In the genomic region with DNA sequence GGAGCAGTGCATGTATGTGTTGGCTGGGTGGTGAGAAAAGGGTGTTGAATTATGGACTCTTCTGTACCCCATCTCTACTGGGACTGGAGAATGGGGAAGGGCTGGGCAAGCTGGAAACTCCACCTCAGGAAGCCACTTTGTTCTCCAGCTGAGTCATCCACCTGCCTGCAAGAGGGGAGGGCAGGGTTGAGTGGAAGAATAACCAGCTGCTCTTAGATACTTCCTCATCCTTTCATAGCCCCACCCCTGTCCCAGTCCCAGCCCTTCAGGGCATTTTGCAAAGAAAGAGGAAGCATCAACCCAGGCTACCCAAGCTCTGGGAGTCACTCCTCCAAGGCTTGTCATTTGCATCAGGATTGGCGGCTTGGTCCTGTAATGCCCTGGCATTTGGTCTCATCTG, we compare ENCODE assay signal across 8 cellular contexts. TPM values are rescaled to one million over a fixed set of nuclear protein-coding genes. Genes with fewer than 3 reads are reported as not detected.
A peak's percentile ranks its signal among the peaks of the same experiment; 100 is the strongest.
DNase-seq lines count a peak whose midpoint lies in the region; ATAC-seq, FAIRE-seq and TF ChIP-seq lines count a peak whose summit lies in the region.

No MANE protein-coding gene starts in this region.

- no peak overlapping the region for H3K4me2 ChIP-seq in HepG2 (ENCODE audit: low read depth, low read length)

- FAIRE-seq in HepG2 (lab: Jason Lieb, UNC) = no peak

- no TSS peak for BruUV-seq in HepG2 (replicated peaks; lab: Mats Ljungman, UMichigan)

- no peak for TF ChIP-seq POLR2A in HepG2 (IDR thresholded peaks at IDR 0.05; ENCODE audit: insufficient read depth in 1 of 2, low read depth in 2 of 2, low read length in 2 of 2)

- peak overlapping the region; percentile 17 for H3K4me3 Mint-ChIP-seq in activated B cell treated with CpG ODN at 0.5 μM for 24 hours
- no peak overlapping the region for H3K4me3 Mint-ChIP-seq in immature natural killer cell

- no peak overlapping the region for H2AFZ ChIP-seq in HepG2 (ENCODE audit: low read length)

- H3K4me1 ChIP-seq in HepG2 (ENCODE audit: insufficient read depth, low read length) = peaks cover 27% of the 10 kb centered on the region

- no peak overlapping the region for H3K27ac ChIP-seq in HepG2 (ENCODE audit: extremely low read length, insufficient read depth, low read length)

- no peak overlapping the region for H3K4me3 ChIP-seq in GM12864 (ENCODE audit: low read depth, low read length)
- no peak overlapping the region for H3K4me3 ChIP-seq in HepG2 (replicated peaks in 1 of 3; ENCODE audit: insufficient read depth in 1 of 3, low read depth in 2 of 3, low read length in 3 of 3)

- no peaks in the 10 kb centered on the region for H3K27me3 ChIP-seq in HepG2 (ENCODE audit: control insufficient read depth in 1 of 2, insufficient read depth in 2 of 2, low read length in 2 of 2)

- H3K36me3 Mint-ChIP-seq in activated B cell treated with CpG ODN at 0.5 μM for 24 hours (ENCODE audit: low read depth) = peaks cover 55% of the 10 kb centered on the region
- H3K36me3 Mint-ChIP-seq in immature natural killer cell = peaks cover 11 to 24% (median 21%) of the 10 kb centered on the region in 3 donors

- peak; percentile 65 for ATAC-seq in GM21576 (IDR thresholded peaks at IDR 0.05; ENCODE audit: unreplicated experiment)
- ATAC-seq in activated B cell treated with CpG ODN at 0.5 μM for 24 hours (ENCODE audit: low read depth) = peak; percentile 99
- ATAC-seq in HepG2 = peak; percentile 36; the same call in 2 of the 3 replicates

- H3K9ac ChIP-seq in HepG2 (ENCODE audit: insufficient read depth, low read depth, low read length) = no peak overlapping the region

- H3K9me3 Mint-ChIP-seq in activated B cell treated with CpG ODN at 0.5 μM for 24 hours (no peaks in the 10 kb centered on the region), immature natural killer cell (no peaks in the 10 kb centered on the region)

- H3K27ac Mint-ChIP-seq in activated B cell treated with CpG ODN at 0.5 μM for 24 hours (peak overlapping the region; percentile 61), immature natural killer cell (no peak overlapping the region)

- intact Hi-C loops in activated B cell treated with CpG ODN at 0.5 μM for 24 hours (cut with micrococcal nuclease) (loop anchor here (1.0 to 5.0 kb wide), 4 partner anchors 15 to 80 kb away; a partner anchor contains a TSS), HepG2 (cut with micrococcal nuclease; ENCODE audit: unreplicated experiment) (no loop called here)

- no peak for TF ChIP-seq CTCF in GM12864 (IDR thresholded peaks at IDR 0.05; ENCODE audit: low read depth, low read length, missing control alignments)
- TF ChIP-seq CTCF in activated B cell treated with CpG ODN at 0.5 μM for 24 hours (IDR thresholded peaks at IDR 0.05) = no peak
- no peak for TF ChIP-seq CTCF in HepG2 (CRISPR knock-in tag; IDR thresholded peaks at IDR 0.05)

- H3K4me1 Mint-ChIP-seq in activated B cell treated with CpG ODN at 0.5 μM for 24 hours (peaks cover 43% of the 10 kb centered on the region), immature natural killer cell (no peaks in the 10 kb centered on the region)

- no peaks in the 10 kb centered on the region for H3K9me3 ChIP-seq in HepG2 (ENCODE audit: low read length)

- peaks cover 1 to 27% of the 10 kb centered on the region in 2 experiments; a peak in 4 of 5 replicates for H3K36me3 ChIP-seq in HepG2 (replicated peaks in 1 of 2; ENCODE audit: control insufficient read depth in 1 of 2, insufficient read depth in 2 of 2, low read length in 2 of 2)

- no peaks in the 10 kb centered on the region for H4K20me1 ChIP-seq in HepG2 (ENCODE audit: insufficient read depth, low read length)

- CTCF ChIA-PET in activated B cell treated with CpG ODN at 0.5 μM for 24 hours (lab: Charles Lee) (interaction anchor here (1.3 to 1.8 kb wide), 3 partner anchors 15 to 80 kb away, joined by 3 to 6 read pairs (median 3); a partner anchor contains a TSS), HepG2 (lab: Yijun Ruan, JAX; ENCODE audit: low intra/inter-chr PET ratio, low total read pairs) (no interaction called here)

- POLR2A ChIA-PET in activated B cell treated with CpG ODN at 0.5 μM for 24 hours (lab: Charles Lee) = interaction anchor here (0.6 to 2.7 kb wide), 5 partner anchors 15 to 484 kb away, joined by 4 to 15 read pairs (median 6); a partner anchor contains a TSS
- POLR2A ChIA-PET in HepG2 (lab: Yijun Ruan, JAX) = interaction anchor here (1.0 kb wide), 1 partner anchor 32 kb away, joined by 3 read pairs; no protein-coding TSS in a partner anchor

- TF ChIP-seq EP300 in HepG2 (IDR thresholded peaks at IDR 0.05; ENCODE audit: low read depth in 2 of 2, low read length in 2 of 2) (no peak), HepG2 (CRISPR knock-in tag; IDR thresholded peaks at IDR 0.05; ENCODE audit: borderline replicate concordance) (no peak)

- no peaks in the 10 kb centered on the region for H3K79me2 ChIP-seq in HepG2 (ENCODE audit: insufficient read depth, low read length)

- in situ Hi-C loops in HepG2 (cut with HindIII; ENCODE audit: extremely low pct_ligation_motif_present, low pct_unique_long_range_greater_than_20kb) = no loop called here

- DNase-seq in GM12864 (ENCODE audit: low read depth) (peak; percentile 47), KG1 (lab: John Stamatoyannopoulos, UW) (peak; percentile 32), activated B cell treated with CpG ODN at 0.5 μM for 24 hours (peak; percentile 46), HepG2 (ENCODE audit: low spot score) (peak; percentile 23), NCI-H1105 treated with DMSO at 0.1 percent for 48 hours (lab: John Stamatoyannopoulos, UW) (no peak), immature natural killer cell (no peak)
- DNase-seq in stimulated activated naive CD4-positive, alpha-beta T cell (lab: John Stamatoyannopoulos, UW) = no peak

- WGBS in HepG2 (ENCODE audit: low lambda C conversion rate) = 100% methylated on average over 1 of the region's 1 CpG

- no peak for TF ChIP-seq RAD21 in HepG2 (CRISPR knock-in tag; IDR thresholded peaks at IDR 0.05)

- H3K27me3 Mint-ChIP-seq in activated B cell treated with CpG ODN at 0.5 μM for 24 hours (no peaks in the 10 kb centered on the region), immature natural killer cell (ENCODE audit: low read depth in 3 of 3) (no peaks in the 10 kb centered on the region)

TF ChIP-seq in HepG2, 621 proteins besides CTCF, POLR2A, EP300 and RAD21:
- TF ChIP-seq, protein P1, sequence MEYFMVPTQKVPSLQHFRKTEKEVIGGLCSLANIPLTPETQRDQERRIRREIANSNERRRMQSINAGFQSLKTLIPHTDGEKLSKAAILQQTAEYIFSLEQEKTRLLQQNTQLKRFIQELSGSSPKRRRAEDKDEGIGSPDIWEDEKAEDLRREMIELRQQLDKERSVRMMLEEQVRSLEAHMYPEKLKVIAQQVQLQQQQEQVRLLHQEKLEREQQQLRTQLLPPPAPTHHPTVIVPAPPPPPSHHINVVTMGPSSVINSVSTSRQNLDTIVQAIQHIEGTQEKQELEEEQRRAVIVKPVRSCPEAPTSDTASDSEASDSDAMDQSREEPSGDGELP (IDR thresholded peaks at IDR 0.05; ENCODE audit: borderline replicate concordance, low read depth) = peak; percentile 35; the same call in 1 of the 2 replicates
- TF ChIP-seq FOSL2 (CRISPR knock-in tag; IDR thresholded peaks at IDR 0.05) (peak; percentile 65), MEIS2 (CRISPR knock-in tag; IDR thresholded peaks at IDR 0.05) (no peak), DPF2 (CRISPR knock-in tag; IDR thresholded peaks at IDR 0.05; ENCODE audit: borderline replicate concordance, low read depth) (no peak)
- TF ChIP-seq, protein P2, sequence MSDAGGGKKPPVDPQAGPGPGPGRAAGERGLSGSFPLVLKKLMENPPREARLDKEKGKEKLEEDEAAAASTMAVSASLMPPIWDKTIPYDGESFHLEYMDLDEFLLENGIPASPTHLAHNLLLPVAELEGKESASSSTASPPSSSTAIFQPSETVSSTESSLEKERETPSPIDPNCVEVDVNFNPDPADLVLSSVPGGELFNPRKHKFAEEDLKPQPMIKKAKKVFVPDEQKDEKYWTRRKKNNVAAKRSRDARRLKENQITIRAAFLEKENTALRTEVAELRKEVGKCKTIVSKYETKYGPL (CRISPR knock-in tag; IDR thresholded peaks at IDR 0.05) = no peak
TF ChIP-seq in HepG2: peak in this region for 2.

RNA-seq across cellular contexts. Expression of a gene that starts 33.1 kb away (rescaled TPM):
- 98.2 and 104 TPM in 2 replicates for total RNA-seq in activated B cell treated with CpG ODN at 0.5 μM for 24 hours
- total RNA-seq in HepG2 (2016; rRNA removed; fragmentation: Illumina TruSeq; extraction: Trizol) = 161 and 241 TPM in 2 replicates
- total RNA-seq in HepG2 (2016; cell fraction: cytosol; rRNA removed; fragmentation: Illumina TruSeq; extraction: Trizol; ENCODE audit: low read depth) = 38.6 and 40.4 TPM in 2 replicates
- 161 and 257 TPM in 2 replicates for total RNA-seq in HepG2 (2016; cell fraction: insoluble cytoplasmic fraction; rRNA removed; fragmentation: Illumina TruSeq; extraction: Trizol)
- total RNA-seq in HepG2 (2016; cell fraction: membrane; rRNA removed; fragmentation: Illumina TruSeq; extraction: Trizol) = 56.4 and 65.8 TPM in 2 replicates
- total RNA-seq in HepG2 (2016; cell fraction: nucleus; rRNA removed; fragmentation: Illumina TruSeq; extraction: Trizol) = 55.2 and 56.4 TPM in 2 replicates
- polyA plus RNA-seq in HepG2 (2011; rRNA removed) = 129 and 162 TPM in 2 replicates
- 136 and 191 TPM in 2 replicates for polyA plus RNA-seq in HepG2 (2011; cell fraction: cytosol; rRNA removed)
- 38.0 and 51.7 TPM in 2 replicates for polyA plus RNA-seq in HepG2 (2011; cell fraction: nucleus; rRNA removed)
- polyA plus RNA-seq in HepG2 (2012) = 191 and 216 TPM in 2 replicates
- polyA plus RNA-seq in HepG2 (2016; cell fraction: cytosol; fragmentation: Illumina TruSeq; extraction: Trizol; ENCODE audit: low read depth) = 53.8 and 54.2 TPM in 2 replicates
- 276 and 303 TPM in 2 replicates for polyA plus RNA-seq in HepG2 (2016; cell fraction: insoluble cytoplasmic fraction; fragmentation: Illumina TruSeq; extraction: Trizol; ENCODE audit: low read depth)
- polyA plus RNA-seq in HepG2 (2016; cell fraction: membrane; fragmentation: Illumina TruSeq; extraction: Trizol; ENCODE audit: low read depth) = 66.0 and 70.6 TPM in 2 replicates
- polyA plus RNA-seq in HepG2 (2016; cell fraction: nucleus; fragmentation: Illumina TruSeq; extraction: Trizol; ENCODE audit: insufficient read depth, low read depth) = 89.0 and 94.4 TPM in 2 replicates
- polyA minus RNA-seq in HepG2 (2011; rRNA and poly(A)+ RNA removed; ENCODE audit: low replicate concordance) = 35.4 and 66.3 TPM in 2 replicates
- polyA minus RNA-seq in HepG2 (2011; cell fraction: cytosol; rRNA and poly(A)+ RNA removed) = 50.0 and 53.6 TPM in 2 replicates
- 22.3 and 27.0 TPM in 2 replicates for polyA minus RNA-seq in HepG2 (2011; cell fraction: nucleus; rRNA and poly(A)+ RNA removed)
- 100 to 1,000 TPM; 178 to 238 (median 228) TPM for polyA plus RNA-seq in immature natural killer cell

Comparison
In these comparisons a context has a peak if more than half of its experiments do, and no peak if none do; other contexts are left out.
1. DNase-seq: peak in GM12864 (single experiment), KG1 (single experiment), activated B cell treated with CpG ODN at 0.5 μM for 24 hours (single experiment) and HepG2 (single experiment); none in NCI-H1105 treated with DMSO at 0.1 percent for 48 hours (single experiment), immature natural killer cell (0 of 3) and stimulated activated naive CD4-positive, alpha-beta T cell (0 of 6).
2. ATAC-seq: peak in every context shown above with its lines; median percentile 99 in activated B cell treated with CpG ODN at 0.5 μM for 24 hours; 65 in GM21576; 36 in HepG2.